In the genomic region with DNA sequence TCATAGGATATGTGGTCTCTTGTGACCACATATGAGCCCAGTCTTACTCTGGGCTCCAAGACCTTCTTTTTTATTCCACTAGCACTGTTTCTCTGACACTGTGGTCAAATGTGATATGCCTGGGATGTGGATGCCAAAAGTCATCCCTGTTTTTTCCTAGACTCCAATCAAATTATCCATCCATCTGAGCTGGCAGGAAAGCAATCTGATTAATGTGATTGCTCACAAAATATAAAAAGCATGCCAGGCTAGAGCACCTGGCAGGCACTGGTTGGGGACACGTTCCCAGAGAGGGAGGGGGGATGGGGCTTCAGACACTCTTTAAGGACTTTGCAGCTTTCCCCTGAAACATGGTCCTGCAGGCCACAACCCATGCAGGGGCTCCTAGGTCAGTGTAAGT, we compare ENCODE assay signal across 23 cellular contexts. TPM values are rescaled to one million over a fixed set of nuclear protein-coding genes. Genes with fewer than 3 reads are reported as not detected.
"Had no signal": no experiment of that assay in that cellular context is flagged by ENCODE, and none has a peak within 500 bp of the region (broad histone marks: within the 10 kb centered on the region; RNA-seq: fewer than 3 reads in every experiment).

No MANE protein-coding gene starts in this region.

- DNase-seq: KBM-7, MV-4-11, NCI-H1048, NCI-H1105, NCI-H1417, NCI-H1436 treated with DMSO at 0.1 percent for 48 hours, NCI-H1694, NCI-H187 treated with DMSO at 0.1 percent for 48 hours, NCI-H2081, NCI-H2107, NCI-H2171, NCI-H226, NCI-H446, NCI-H510A treated with DMSO at 0.1 percent for 48 hours, NCI-H526, NCI-H82, Right ventricle myocardium superior, RPMI8226, SIG-M5 had no signal

- H3K36me3 ChIP-seq: SJSA1 had no signal

- H3K4me3 ChIP-seq: SJSA1, SK-N-MC had no signal

- H3K9me3 ChIP-seq: SJSA1 had no signal

- H3K27ac ChIP-seq: SJSA1, SK-N-MC had no signal

RNA-seq across cellular contexts. Expression of gene CFAP100, which starts 3.1 kb away (rescaled TPM):
- total RNA-seq: LHCN-M2, MCF 10A, Right ventricle myocardium superior, SJSA1 had no signal
